Comparison of ENCODE assay signal across 1 cellular context in the genomic region with DNA sequence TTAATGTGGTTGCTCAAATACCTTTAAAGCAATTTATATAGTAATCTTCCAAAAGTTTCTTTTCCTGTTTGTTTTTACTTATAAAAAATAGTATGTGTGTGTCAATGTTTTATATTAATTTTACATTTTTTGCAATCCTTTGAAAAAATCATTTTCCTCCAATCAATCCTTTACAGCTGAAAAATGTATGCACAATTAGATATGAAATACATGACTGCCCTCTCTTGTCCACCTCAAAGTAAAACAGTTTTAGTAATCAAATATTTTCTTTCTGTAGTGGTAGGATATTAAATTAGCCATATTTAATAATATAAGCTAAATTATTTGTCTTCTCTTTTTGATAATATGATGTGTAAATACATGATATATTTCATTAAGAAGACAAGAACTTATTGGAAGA.
TF ChIP-seq lines count a peak whose summit lies in the region.

No MANE protein-coding gene starts in this region.

TF ChIP-seq in HCT116, 20 proteins besides CTCF, POLR2A, EP300 and RAD21 (continued from another document):
- TF ChIP-seq POLR2AphosphoS5 (IDR thresholded peaks at IDR 0.05; ENCODE audit: low read depth, low read length) (no peak), SRF (IDR thresholded peaks at IDR 0.05; ENCODE audit: low read depth) (no peak), YY1 (IDR thresholded peaks at IDR 0.05; ENCODE audit: extremely low read depth, insufficient replicate concordance, low read depth, low read length) (no peak), TCF7L2 (IDR thresholded peaks at IDR 0.05; ENCODE audit: borderline replicate concordance, extremely low read depth, insufficient read depth, insufficient read length) (no peak)
- TF ChIP-seq, protein P1, sequence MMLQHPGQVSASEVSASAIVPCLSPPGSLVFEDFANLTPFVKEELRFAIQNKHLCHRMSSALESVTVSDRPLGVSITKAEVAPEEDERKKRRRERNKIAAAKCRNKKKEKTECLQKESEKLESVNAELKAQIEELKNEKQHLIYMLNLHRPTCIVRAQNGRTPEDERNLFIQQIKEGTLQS (IDR thresholded peaks at IDR 0.05), result no peak
- TF ChIP-seq, protein P2, sequence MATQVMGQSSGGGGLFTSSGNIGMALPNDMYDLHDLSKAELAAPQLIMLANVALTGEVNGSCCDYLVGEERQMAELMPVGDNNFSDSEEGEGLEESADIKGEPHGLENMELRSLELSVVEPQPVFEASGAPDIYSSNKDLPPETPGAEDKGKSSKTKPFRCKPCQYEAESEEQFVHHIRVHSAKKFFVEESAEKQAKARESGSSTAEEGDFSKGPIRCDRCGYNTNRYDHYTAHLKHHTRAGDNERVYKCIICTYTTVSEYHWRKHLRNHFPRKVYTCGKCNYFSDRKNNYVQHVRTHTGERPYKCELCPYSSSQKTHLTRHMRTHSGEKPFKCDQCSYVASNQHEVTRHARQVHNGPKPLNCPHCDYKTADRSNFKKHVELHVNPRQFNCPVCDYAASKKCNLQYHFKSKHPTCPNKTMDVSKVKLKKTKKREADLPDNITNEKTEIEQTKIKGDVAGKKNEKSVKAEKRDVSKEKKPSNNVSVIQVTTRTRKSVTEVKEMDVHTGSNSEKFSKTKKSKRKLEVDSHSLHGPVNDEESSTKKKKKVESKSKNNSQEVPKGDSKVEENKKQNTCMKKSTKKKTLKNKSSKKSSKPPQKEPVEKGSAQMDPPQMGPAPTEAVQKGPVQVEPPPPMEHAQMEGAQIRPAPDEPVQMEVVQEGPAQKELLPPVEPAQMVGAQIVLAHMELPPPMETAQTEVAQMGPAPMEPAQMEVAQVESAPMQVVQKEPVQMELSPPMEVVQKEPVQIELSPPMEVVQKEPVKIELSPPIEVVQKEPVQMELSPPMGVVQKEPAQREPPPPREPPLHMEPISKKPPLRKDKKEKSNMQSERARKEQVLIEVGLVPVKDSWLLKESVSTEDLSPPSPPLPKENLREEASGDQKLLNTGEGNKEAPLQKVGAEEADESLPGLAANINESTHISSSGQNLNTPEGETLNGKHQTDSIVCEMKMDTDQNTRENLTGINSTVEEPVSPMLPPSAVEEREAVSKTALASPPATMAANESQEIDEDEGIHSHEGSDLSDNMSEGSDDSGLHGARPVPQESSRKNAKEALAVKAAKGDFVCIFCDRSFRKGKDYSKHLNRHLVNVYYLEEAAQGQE (IDR thresholded peaks at IDR 0.05; ENCODE audit: low read depth), result no peak
